Comparison of ENCODE assay signal across 30 cellular contexts in the genomic region with DNA sequence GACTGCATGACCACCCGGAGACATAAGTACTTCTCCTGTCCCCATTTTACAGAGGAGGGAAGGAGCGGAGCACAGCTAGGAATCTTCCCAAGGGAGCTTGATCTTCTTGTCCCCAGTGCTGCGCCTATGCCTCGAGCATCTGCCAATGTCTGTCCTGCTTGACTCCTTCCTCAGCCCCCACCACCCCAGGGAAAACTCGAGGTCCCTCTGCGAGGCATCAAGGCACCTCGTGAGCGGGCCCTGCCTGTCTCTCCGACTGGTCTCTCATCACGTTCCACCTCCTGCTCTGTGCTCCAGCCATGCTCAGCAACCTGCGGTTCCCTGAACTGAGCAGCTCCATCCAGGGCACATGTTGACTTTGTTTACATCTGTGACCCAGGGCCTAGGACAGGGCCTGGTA. TPM values are rescaled to one million over a fixed set of nuclear protein-coding genes. Genes with fewer than 3 reads are reported as not detected.
DNase-seq lines count a peak whose midpoint lies in the region; ATAC-seq, FAIRE-seq and TF ChIP-seq lines count a peak whose summit lies in the region.
"Had no signal": no experiment of that assay in that cellular context is flagged by ENCODE, and none has a peak within 500 bp of the region (broad histone marks: within the 10 kb centered on the region; RNA-seq: fewer than 3 reads in every experiment).

No MANE protein-coding gene starts in this region.

- ATAC-seq in HepG2 (peak; percentile 30; the same call in 2 of the 3 replicates), right lobe of liver (no peak), GM12878 (no peak), upper lobe of right lung (no peak)
- ATAC-seq: activated naive CD4-positive, alpha-beta T cell treated with anti-CD3 and anti-CD28 coated beads, Interleukin-2, amount 50 U/mL, for 72 hours; effector memory CD8-positive, alpha-beta T cell had no signal

- H3K4me1 ChIP-seq in HepG2 (ENCODE audit: insufficient read depth, low read length) (peaks cover 9% of the 10 kb centered on the region; the same call in 1 of the 2 replicates), right lobe of liver (no peaks in the 10 kb centered on the region), GM12878 (ENCODE audit: control insufficient read depth, insufficient read depth, low read length) (peaks cover 59% of the 10 kb centered on the region), upper lobe of right lung (peaks cover 10% of the 10 kb centered on the region)
- H3K4me1 ChIP-seq: ascending aorta, colonic mucosa, Peyer's patch had no signal

- TF ChIP-seq EP300 in HepG2 (IDR thresholded peaks at IDR 0.05; ENCODE audit: low read depth in 2 of 2, low read length in 2 of 2), result no peak
- TF ChIP-seq EP300 in HepG2 (CRISPR knock-in tag; IDR thresholded peaks at IDR 0.05; ENCODE audit: borderline replicate concordance), result no peak
- no peak for TF ChIP-seq EP300 in GM12878 (IDR thresholded peaks at IDR 0.05; ENCODE audit: borderline replicate concordance in 1 of 2, control insufficient read depth in 1 of 2, low read depth in 2 of 2, low read length in 2 of 2)

- H3K4me3 ChIP-seq in HepG2 (replicated peaks in 1 of 3; ENCODE audit: insufficient read depth in 1 of 3, low read depth in 2 of 3, low read length in 3 of 3) (no peak overlapping the region), right lobe of liver (no peak overlapping the region), GM12865 (ENCODE audit: low read depth, low read length) (peak overlapping the region; percentile 69), GM12878 (peak overlapping the region; percentile 60; the same call in 1 of the 2 replicates), upper lobe of right lung (no peak overlapping the region)
- H3K4me3 ChIP-seq: ascending aorta, cardiac muscle cell, colonic mucosa, Peyer's patch had no signal

- POLR2A ChIA-PET in HepG2 (lab: Yijun Ruan, JAX) (no interaction called here), GM12878 (lab: Charles Lee) (interaction anchor here (1.0 to 4.6 kb wide), 3 partner anchors 39 to 56 kb away, joined by 3 to 33 read pairs (median 12); no protein-coding TSS in a partner anchor)

- TF ChIP-seq RAD21 in HepG2 (CRISPR knock-in tag; IDR thresholded peaks at IDR 0.05), result no peak
- TF ChIP-seq RAD21 in GM12878 (IDR thresholded peaks at IDR 0.05; ENCODE audit: insufficient read depth, low read depth, low read length), result no peak

- TF ChIP-seq CTCF in HepG2 (CRISPR knock-in tag; IDR thresholded peaks at IDR 0.05) (no peak), right lobe of liver (IDR thresholded peaks at IDR 0.05) (no peak), GM12865 (IDR thresholded peaks at IDR 0.05; ENCODE audit: insufficient read depth, low read depth, low read length, missing control alignments) (no peak), GM12878 (IDR thresholded peaks at IDR 0.05 in 2 of 3, conservative IDR thresholded peaks at IDR 0.05 in 1 of 3; ENCODE audit: control insufficient read depth in 2 of 3, extremely low read depth in 1 of 3, insufficient read depth in 1 of 3, low read depth in 3 of 3, low read length in 3 of 3) (no peak), upper lobe of right lung (IDR thresholded peaks at IDR 0.05) (no peak)

- FAIRE-seq in HepG2 (lab: Jason Lieb, UNC), result no peak
- FAIRE-seq in GM12878 (lab: Jason Lieb, UNC), result no peak
- FAIRE-seq: keratinocyte, small intestine had no signal

- H4K20me1 ChIP-seq in HepG2 (ENCODE audit: insufficient read depth, low read length) (no peaks in the 10 kb centered on the region), GM12878 (ENCODE audit: control insufficient read depth, insufficient read depth) (no peaks in the 10 kb centered on the region)

- no peak overlapping the region for H2AFZ ChIP-seq in HepG2 (ENCODE audit: low read length)
- peak overlapping the region; percentile 35 for H2AFZ ChIP-seq in GM12878 (ENCODE audit: control insufficient read depth, low read depth, low read length)

- WGBS in HepG2 (ENCODE audit: low lambda C conversion rate), result 6% methylated on average over 7 of the region's 11 CpGs
- WGBS in right lobe of liver (ENCODE audit: insufficient coverage, low coverage, low lambda C conversion rate, missing lambda C conversion rate), result 53% methylated on average over 2 of the region's 11 CpGs
- WGBS in GM12878 (ENCODE audit: insufficient coverage, insufficient replicate concordance, low lambda C conversion rate, missing lambda C conversion rate), result 2% methylated on average over 11 of the region's 11 CpGs

- H3K4me2 ChIP-seq in HepG2 (ENCODE audit: low read depth, low read length) (no peak overlapping the region), GM12878 (ENCODE audit: control insufficient read depth, insufficient read depth) (peak overlapping the region; percentile 100)

- BruUV-seq in HepG2 (replicated peaks; lab: Mats Ljungman, UMichigan), result no TSS peak
- no TSS peak for BruUV-seq in GM12878 (replicated peaks; lab: Mats Ljungman, UMichigan)

- in situ Hi-C loops in HepG2 (cut with HindIII; ENCODE audit: extremely low pct_ligation_motif_present, low pct_unique_long_range_greater_than_20kb) (no loop called here), GM12878 (cut with MboI) (no loop called here)

- SMC1A ChIA-PET in GM12878 (lab: Charles Lee; ENCODE audit: uncharacterized antibody, unreplicated experiment), result interaction anchor here (1.0 to 8.7 kb wide), 4 partner anchors 37 to 57 kb away, joined by 3 to 72 read pairs (median 24); a partner anchor contains a TSS

- H3K79me2 ChIP-seq in HepG2 (ENCODE audit: insufficient read depth, low read length), result no peaks in the 10 kb centered on the region
- H3K79me2 ChIP-seq in GM12878 (ENCODE audit: control insufficient read depth, insufficient read depth, low read length), result peaks cover 11% of the 10 kb centered on the region

- H3K9ac ChIP-seq in HepG2 (ENCODE audit: insufficient read depth, low read depth, low read length), result no peak overlapping the region
- peak overlapping the region; percentile 85 for H3K9ac ChIP-seq in GM12878 (ENCODE audit: control insufficient read depth, insufficient read depth, low read length)

- H3K27ac ChIP-seq in HepG2 (ENCODE audit: extremely low read length, insufficient read depth, low read length), result no peak overlapping the region
- H3K27ac ChIP-seq in right lobe of liver, result no peak overlapping the region
- H3K27ac ChIP-seq in GM12878 (ENCODE audit: control insufficient read depth, insufficient read depth), result peak overlapping the region; percentile 98
- no peak overlapping the region for H3K27ac ChIP-seq in upper lobe of right lung
- H3K27ac ChIP-seq: cardiac muscle cell had no signal

- peaks cover 1 to 31% of the 10 kb centered on the region in 2 experiments; a peak in 3 of 5 replicates for H3K27me3 ChIP-seq in HepG2 (ENCODE audit: control insufficient read depth in 1 of 2, insufficient read depth in 2 of 2, low read length in 2 of 2)
- no peaks in the 10 kb centered on the region for H3K27me3 ChIP-seq in right lobe of liver
- H3K27me3 ChIP-seq in GM12878 (replicated peaks in 1 of 2; ENCODE audit: control insufficient read depth in 2 of 2, insufficient read depth in 2 of 2, low read length in 1 of 2), result no peaks in the 10 kb centered on the region
- no peaks in the 10 kb centered on the region for H3K27me3 ChIP-seq in upper lobe of right lung
- H3K27me3 ChIP-seq: ascending aorta, colonic mucosa, Peyer's patch had no signal

- intact Hi-C loops in HepG2 (cut with micrococcal nuclease; ENCODE audit: unreplicated experiment) (no loop called here), right lobe of liver (cut with DNase I) (no loop called here), GM12878 (cut with micrococcal nuclease; ENCODE audit: unreplicated experiment) (loop anchor here (5.0 kb wide), 2 partner anchors 299 to 336 kb away; a partner anchor contains a TSS), upper lobe of right lung (cut with DNase I) (no loop called here)

- H3K36me3 ChIP-seq in HepG2 (replicated peaks in 1 of 2; ENCODE audit: control insufficient read depth in 1 of 2, insufficient read depth in 2 of 2, low read length in 2 of 2) (no peaks in the 10 kb centered on the region), right lobe of liver (no peaks in the 10 kb centered on the region), GM12878 (ENCODE audit: control insufficient read depth in 2 of 2, insufficient read depth in 2 of 2, low read length in 1 of 2) (peaks cover 3 to 10% of the 10 kb centered on the region in 2 experiments; a peak in 3 of 4 replicates), upper lobe of right lung (no peaks in the 10 kb centered on the region)
- H3K36me3 ChIP-seq: ascending aorta, cardiac muscle cell, colonic mucosa, Peyer's patch had no signal

- DNase-seq in HepG2 (ENCODE audit: low spot score) (no peak), right lobe of liver (no peak), GM12865 (ENCODE audit: low read depth) (peak; percentile 51), GM12878 (ENCODE audit: low read depth, low spot score) (no peak), upper lobe of right lung (peak; percentile 50), midbrain (lab: John Stamatoyannopoulos, UW) (no peak), NCI-H1092 (lab: John Stamatoyannopoulos, UW) (no peak)
- DNase-seq: activated CD4-positive, alpha-beta T cell treated with anti-CD3 and anti-CD28 coated beads for 1 hour; CD4-positive, alpha-beta T cell; colonic mucosa; effector memory CD8-positive, alpha-beta T cell; EL; glutamatergic neuron; H7; NCI-H1105; NCI-H1930; NCI-H524 treated with DMSO at 0.1 percent for 48 hours; NK-92 treated with Interleukin-12 subunit alpha and Interleukin-12 subunit beta, amount 100 ng/mL, for 24 hours; Peyer's patch; SHP77 treated with DMSO at 0.1 percent for 48 hours; small intestine; stimulated activated CD4-positive, alpha-beta T cell treated with anti-CD3 and anti-CD28 coated beads, Interleukin-1b, Interleukin-23, amount 100 ng/mL, for 48 hours; stimulated activated CD8-positive, alpha-beta memory T cell treated with anti-CD3 and anti-CD28 coated beads, Interleukin-4, amount 100 ng/mL, for 48 hours; trophoblast cell had no signal

- RAD21 ChIA-PET in GM12878 (lab: Charles Lee; ENCODE audit: unreplicated experiment), result interaction anchor here (1.5 to 8.5 kb wide), 4 partner anchors 37 to 379 kb away, joined by 6 to 78 read pairs (median 11); no protein-coding TSS in a partner anchor

- H3K9me3 ChIP-seq in HepG2 (ENCODE audit: low read length) (no peaks in the 10 kb centered on the region), right lobe of liver (no peaks in the 10 kb centered on the region), GM12878 (replicated peaks; ENCODE audit: control insufficient read depth, insufficient read depth, low read length) (no peaks in the 10 kb centered on the region), upper lobe of right lung (no peaks in the 10 kb centered on the region)
- H3K9me3 ChIP-seq: ascending aorta, colonic mucosa, Peyer's patch had no signal

- TF ChIP-seq POLR2A in HepG2 (IDR thresholded peaks at IDR 0.05; ENCODE audit: insufficient read depth in 1 of 2, low read depth in 2 of 2, low read length in 2 of 2) (no peak), right lobe of liver (IDR thresholded peaks at IDR 0.05) (no peak), GM12878 (IDR thresholded peaks at IDR 0.05; ENCODE audit: low read depth, low read length) (no peak)

- CTCF ChIA-PET in HepG2 (lab: Yijun Ruan, JAX; ENCODE audit: low intra/inter-chr PET ratio, low total read pairs) (no interaction called here), GM12878 (lab: Yijun Ruan, JAX) (interaction anchor here (0.6 to 8.2 kb wide), 4 partner anchors 11 to 114 kb away, joined by 3 to 73 read pairs (median 6); no protein-coding TSS in a partner anchor)

RNA-seq across cellular contexts. Expression of a gene that starts 2.5 kb away (rescaled TPM):
- total RNA-seq in HepG2 (2016; rRNA removed; fragmentation: Illumina TruSeq; extraction: Trizol) (not detected in 2 replicates), right lobe of liver (1 to 10 TPM; 2.3 to 6.2 (median 4.0) TPM), GM12878 (2014; rRNA removed) (91.2 and 96.2 TPM in 2 replicates), GM12878 (2014; rRNA removed; fragmentation: Illumina TruSeq; extraction: Trizol) (58.5 and 59.3 TPM in 2 replicates), GM12878 (2021) (65.6 and 66.5 TPM in 2 replicates), upper lobe of right lung (37.0 TPM)
- total RNA-seq in HepG2 (2016; cell fraction: cytosol; rRNA removed; fragmentation: Illumina TruSeq; extraction: Trizol; ENCODE audit: low read depth), result not detected in 2 replicates
- not detected in 2 replicates for total RNA-seq in HepG2 (2016; cell fraction: insoluble cytoplasmic fraction; rRNA removed; fragmentation: Illumina TruSeq; extraction: Trizol)
- not detected in 2 replicates for total RNA-seq in HepG2 (2016; cell fraction: membrane; rRNA removed; fragmentation: Illumina TruSeq; extraction: Trizol)
- not detected in 2 replicates for total RNA-seq in HepG2 (2016; cell fraction: nucleus; rRNA removed; fragmentation: Illumina TruSeq; extraction: Trizol)
- polyA plus RNA-seq in HepG2 (2011; rRNA removed) (not detected in 2 replicates), GM12878 (2011; rRNA removed) (74.5 and 136 TPM in 2 replicates), GM12878 (2014; fragmentation: Illumina TruSeq; extraction: Trizol) (24.9 and 56.8 TPM in 2 replicates), GM12878 (2014; fragmentation: Nextera tagmentation; extraction: Ambion mirVana) (10 to 100 TPM; 22.9 to 29.8 TPM), GM12878 (2014; rRNA removed) (82.2 and 90.3 TPM in 2 replicates), GM12878 (2016; fragmentation: Nextera tagmentation; extraction: Ambion mirVana) (10 to 100 TPM; 78.5 to 84.5 TPM)
- 0.04 TPM in 2 replicates for polyA plus RNA-seq in HepG2 (2011; cell fraction: cytosol; rRNA removed)
- 0.23 TPM in 1 of 2 replicates, not detected in the other for polyA plus RNA-seq in HepG2 (2011; cell fraction: nucleus; rRNA removed)
- polyA plus RNA-seq in HepG2 (2012), result not detected in 2 replicates
- not detected in 2 replicates for polyA plus RNA-seq in HepG2 (2016; cell fraction: cytosol; fragmentation: Illumina TruSeq; extraction: Trizol; ENCODE audit: low read depth)
- not detected in 2 replicates for polyA plus RNA-seq in HepG2 (2016; cell fraction: insoluble cytoplasmic fraction; fragmentation: Illumina TruSeq; extraction: Trizol; ENCODE audit: low read depth)
- not detected in 2 replicates for polyA plus RNA-seq in HepG2 (2016; cell fraction: membrane; fragmentation: Illumina TruSeq; extraction: Trizol; ENCODE audit: low read depth)
- not detected in 2 replicates for polyA plus RNA-seq in HepG2 (2016; cell fraction: nucleus; fragmentation: Illumina TruSeq; extraction: Trizol; ENCODE audit: insufficient read depth, low read depth)
- 0.23 TPM in 1 of 2 replicates, not detected in the other for polyA minus RNA-seq in HepG2 (2011; rRNA and poly(A)+ RNA removed; ENCODE audit: low replicate concordance)
- not detected in 2 replicates for polyA minus RNA-seq in HepG2 (2011; cell fraction: cytosol; rRNA and poly(A)+ RNA removed)
- not detected in 2 replicates for polyA minus RNA-seq in HepG2 (2011; cell fraction: nucleus; rRNA and poly(A)+ RNA removed)
- 26.0 and 26.7 TPM in 2 replicates for total RNA-seq in GM12878 (2013; cell fraction: nucleolus; rRNA removed)
- polyA plus RNA-seq in GM12878 (2011; ENCODE audit: low read depth), result 15.4 TPM
- polyA plus RNA-seq in GM12878 (2011; cell fraction: cytosol; rRNA removed), result 163 and 194 TPM in 2 replicates
- 239 and 247 TPM in 2 replicates for polyA plus RNA-seq in GM12878 (2011; cell fraction: nucleus; rRNA removed)
- polyA plus RNA-seq in GM12878 (2012), result 24.0 and 30.9 TPM in 2 replicates
- polyA minus RNA-seq in GM12878 (2011; rRNA and poly(A)+ RNA removed), result 76.7 and 132 TPM in 2 replicates
- polyA minus RNA-seq in GM12878 (2011; cell fraction: cytosol; rRNA and poly(A)+ RNA removed), result 33.1 and 37.9 TPM in 2 replicates
- polyA minus RNA-seq in GM12878 (2011; cell fraction: nucleus; rRNA and poly(A)+ RNA removed), result 27.1 and 35.8 TPM in 2 replicates
- total RNA-seq: cardiac muscle cell, H7, osteocyte had no signal
- polyA plus RNA-seq: AG04450, cardiac muscle cell had no signal

RNA-seq across cellular contexts. Expression of a gene that starts 46.4 kb away (rescaled TPM):
- not detected in 2 replicates for total RNA-seq in HepG2 (2016; rRNA removed; fragmentation: Illumina TruSeq; extraction: Trizol)
- not detected in 2 replicates for total RNA-seq in HepG2 (2016; cell fraction: cytosol; rRNA removed; fragmentation: Illumina TruSeq; extraction: Trizol; ENCODE audit: low read depth)
- not detected in 2 replicates for total RNA-seq in HepG2 (2016; cell fraction: insoluble cytoplasmic fraction; rRNA removed; fragmentation: Illumina TruSeq; extraction: Trizol)
- total RNA-seq in HepG2 (2016; cell fraction: membrane; rRNA removed; fragmentation: Illumina TruSeq; extraction: Trizol), result not detected in 2 replicates
- total RNA-seq in HepG2 (2016; cell fraction: nucleus; rRNA removed; fragmentation: Illumina TruSeq; extraction: Trizol), result not detected in 2 replicates
- polyA plus RNA-seq in HepG2 (2011; rRNA removed), result not detected in 2 replicates
- polyA plus RNA-seq in HepG2 (2011; cell fraction: cytosol; rRNA removed), result not detected in 2 replicates
- not detected in 2 replicates for polyA plus RNA-seq in HepG2 (2011; cell fraction: nucleus; rRNA removed)
- not detected in 2 replicates for polyA plus RNA-seq in HepG2 (2012)
- polyA plus RNA-seq in HepG2 (2016; cell fraction: cytosol; fragmentation: Illumina TruSeq; extraction: Trizol; ENCODE audit: low read depth), result not detected in 2 replicates
- not detected in 2 replicates for polyA plus RNA-seq in HepG2 (2016; cell fraction: insoluble cytoplasmic fraction; fragmentation: Illumina TruSeq; extraction: Trizol; ENCODE audit: low read depth)
- polyA plus RNA-seq in HepG2 (2016; cell fraction: membrane; fragmentation: Illumina TruSeq; extraction: Trizol; ENCODE audit: low read depth), result not detected in 2 replicates
- polyA plus RNA-seq in HepG2 (2016; cell fraction: nucleus; fragmentation: Illumina TruSeq; extraction: Trizol; ENCODE audit: insufficient read depth, low read depth), result not detected in 2 replicates
- polyA minus RNA-seq in HepG2 (2011; rRNA and poly(A)+ RNA removed; ENCODE audit: low replicate concordance), result not detected in 2 replicates
- not detected in 2 replicates for polyA minus RNA-seq in HepG2 (2011; cell fraction: cytosol; rRNA and poly(A)+ RNA removed)
- not detected in 2 replicates for polyA minus RNA-seq in HepG2 (2011; cell fraction: nucleus; rRNA and poly(A)+ RNA removed)
- total RNA-seq in right lobe of liver, result 1 to 10 TPM in 3 of 6 experiments, under 1 TPM in 1, not detected in 2; 0.59 to 1.7 (median 1.4) TPM
- total RNA-seq in GM12878 (2013; cell fraction: nucleolus; rRNA removed), result not detected in 2 replicates
- total RNA-seq in GM12878 (2014; rRNA removed), result not detected in 2 replicates
- total RNA-seq in GM12878 (2014; rRNA removed; fragmentation: Illumina TruSeq; extraction: Trizol), result not detected in 2 replicates
- total RNA-seq in GM12878 (2021), result not detected in 2 replicates
- polyA plus RNA-seq in GM12878 (2011; ENCODE audit: low read depth), result not detected
- not detected in 2 replicates for polyA plus RNA-seq in GM12878 (2011; rRNA removed)
- polyA plus RNA-seq in GM12878 (2011; cell fraction: cytosol; rRNA removed), result not detected in 2 replicates
- not detected in 2 replicates for polyA plus RNA-seq in GM12878 (2011; cell fraction: nucleus; rRNA removed)
- not detected in 2 replicates for polyA plus RNA-seq in GM12878 (2012)
- polyA plus RNA-seq in GM12878 (2014; fragmentation: Illumina TruSeq; extraction: Trizol), result not detected in 2 replicates
- polyA plus RNA-seq in GM12878 (2014; fragmentation: Nextera tagmentation; extraction: Ambion mirVana), result not detected
- polyA plus RNA-seq in GM12878 (2014; rRNA removed), result not detected in 2 replicates
- not detected for polyA plus RNA-seq in GM12878 (2016; fragmentation: Nextera tagmentation; extraction: Ambion mirVana)
- not detected in 2 replicates for polyA minus RNA-seq in GM12878 (2011; rRNA and poly(A)+ RNA removed)
- polyA minus RNA-seq in GM12878 (2011; cell fraction: cytosol; rRNA and poly(A)+ RNA removed), result not detected in 2 replicates
- polyA minus RNA-seq in GM12878 (2011; cell fraction: nucleus; rRNA and poly(A)+ RNA removed), result not detected in 2 replicates
- 2.5 TPM for total RNA-seq in upper lobe of right lung
- total RNA-seq: activated naive CD4-positive, alpha-beta T cell treated with anti-CD3 and anti-CD28 coated beads, Interleukin-2, amount 50 U/mL, for 72 hours; ascending aorta; cardiac muscle cell; CD4-positive, alpha-beta T cell; colonic mucosa; osteocyte; Peyer's patch had no signal
- polyA plus RNA-seq: AG04450, cardiac muscle cell, keratinocyte, small intestine had no signal

RNA-seq across cellular contexts. Expression of a gene that starts 50.1 kb away (rescaled TPM):
- total RNA-seq in HepG2 (2016; rRNA removed; fragmentation: Illumina TruSeq; extraction: Trizol) (not detected in 2 replicates), right lobe of liver (1 to 10 TPM in 5 of 6 experiments, under 1 TPM in 1; 0.88 to 4.7 (median 2.4) TPM), GM12878 (2014; rRNA removed) (9.4 and 10.1 TPM in 2 replicates), GM12878 (2014; rRNA removed; fragmentation: Illumina TruSeq; extraction: Trizol) (4.5 and 5.1 TPM in 2 replicates), GM12878 (2021) (8.9 and 9.4 TPM in 2 replicates), upper lobe of right lung (27.2 TPM)
- not detected in 2 replicates for total RNA-seq in HepG2 (2016; cell fraction: cytosol; rRNA removed; fragmentation: Illumina TruSeq; extraction: Trizol; ENCODE audit: low read depth)
- not detected in 2 replicates for total RNA-seq in HepG2 (2016; cell fraction: insoluble cytoplasmic fraction; rRNA removed; fragmentation: Illumina TruSeq; extraction: Trizol)
- total RNA-seq in HepG2 (2016; cell fraction: membrane; rRNA removed; fragmentation: Illumina TruSeq; extraction: Trizol), result not detected in 2 replicates
- not detected in 2 replicates for total RNA-seq in HepG2 (2016; cell fraction: nucleus; rRNA removed; fragmentation: Illumina TruSeq; extraction: Trizol)
- polyA plus RNA-seq in HepG2 (2011; rRNA removed) (not detected in 2 replicates), GM12878 (2011; rRNA removed) (11.2 and 12.5 TPM in 2 replicates), GM12878 (2014; fragmentation: Illumina TruSeq; extraction: Trizol) (3.3 and 5.6 TPM in 2 replicates), GM12878 (2014; fragmentation: Nextera tagmentation; extraction: Ambion mirVana) (1 to 10 TPM in 1 of 2 experiments, under 1 TPM in 1; 0.82 to 1.5 TPM), GM12878 (2014; rRNA removed) (9.9 and 10.7 TPM in 2 replicates), GM12878 (2016; fragmentation: Nextera tagmentation; extraction: Ambion mirVana) (1 to 10 TPM; 2.7 to 3.5 TPM)
- polyA plus RNA-seq in HepG2 (2011; cell fraction: cytosol; rRNA removed), result not detected in 2 replicates
- polyA plus RNA-seq in HepG2 (2011; cell fraction: nucleus; rRNA removed), result not detected in 2 replicates
- polyA plus RNA-seq in HepG2 (2012), result not detected in 2 replicates
- not detected in 2 replicates for polyA plus RNA-seq in HepG2 (2016; cell fraction: cytosol; fragmentation: Illumina TruSeq; extraction: Trizol; ENCODE audit: low read depth)
- not detected in 2 replicates for polyA plus RNA-seq in HepG2 (2016; cell fraction: insoluble cytoplasmic fraction; fragmentation: Illumina TruSeq; extraction: Trizol; ENCODE audit: low read depth)
- not detected in 2 replicates for polyA plus RNA-seq in HepG2 (2016; cell fraction: membrane; fragmentation: Illumina TruSeq; extraction: Trizol; ENCODE audit: low read depth)
- not detected in 2 replicates for polyA plus RNA-seq in HepG2 (2016; cell fraction: nucleus; fragmentation: Illumina TruSeq; extraction: Trizol; ENCODE audit: insufficient read depth, low read depth)
- not detected in 2 replicates for polyA minus RNA-seq in HepG2 (2011; rRNA and poly(A)+ RNA removed; ENCODE audit: low replicate concordance)
- polyA minus RNA-seq in HepG2 (2011; cell fraction: cytosol; rRNA and poly(A)+ RNA removed), result not detected in 2 replicates
- not detected in 2 replicates for polyA minus RNA-seq in HepG2 (2011; cell fraction: nucleus; rRNA and poly(A)+ RNA removed)
- 70.3 and 76.1 TPM in 2 replicates for total RNA-seq in GM12878 (2013; cell fraction: nucleolus; rRNA removed)
- 3.2 TPM for polyA plus RNA-seq in GM12878 (2011; ENCODE audit: low read depth)
- 9.3 and 12.2 TPM in 2 replicates for polyA plus RNA-seq in GM12878 (2011; cell fraction: cytosol; rRNA removed)
- polyA plus RNA-seq in GM12878 (2011; cell fraction: nucleus; rRNA removed), result 42.1 and 51.7 TPM in 2 replicates
- polyA plus RNA-seq in GM12878 (2012), result 8.3 and 8.6 TPM in 2 replicates
- 10.5 and 25.9 TPM in 2 replicates for polyA minus RNA-seq in GM12878 (2011; rRNA and poly(A)+ RNA removed)
- polyA minus RNA-seq in GM12878 (2011; cell fraction: cytosol; rRNA and poly(A)+ RNA removed), result 5.3 and 5.5 TPM in 2 replicates
- polyA minus RNA-seq in GM12878 (2011; cell fraction: nucleus; rRNA and poly(A)+ RNA removed), result 11.3 and 11.5 TPM in 2 replicates
- total RNA-seq: H7, osteocyte had no signal
- polyA plus RNA-seq: AG04450, cardiac muscle cell had no signal

Comparison
In these comparisons a context has a peak if more than half of its experiments do, and no peak if none do; other contexts are left out.
1. DNase-seq: peak in GM12865 (single experiment) and upper lobe of right lung (single experiment); none in HepG2 (single experiment), right lobe of liver (0 of 3), GM12878 (single experiment), midbrain (single experiment) and NCI-H1092 (single experiment).
2. H3K4me3 ChIP-seq: peak in GM12865 (single experiment) and GM12878 (single experiment); none in HepG2 (0 of 3), right lobe of liver (0 of 3) and upper lobe of right lung (single experiment).